22 cellular contexts compared by ENCODE assay signal in genomic region chr6:14703586-14703985, GRCh38.
DNase-seq lines count a peak whose midpoint lies in the region; ATAC-seq and TF ChIP-seq lines count a peak whose summit lies in the region.
"Had no signal": no experiment of that assay in that cellular context is flagged by ENCODE, and none has a peak within 500 bp of the region (broad histone marks: within the 10 kb centered on the region; RNA-seq: fewer than 3 reads in every experiment).

No MANE protein-coding gene starts in this region.

- no peak overlapping the region for H2AK9ac ChIP-seq in IMR-90 (replicated peaks; ENCODE audit: low read depth, low read length, poor library complexity)

- no peak for TF ChIP-seq RAD21 in IMR-90 (IDR thresholded peaks at IDR 0.05; ENCODE audit: low read length)

- POLR2A ChIA-PET in IMR-90 (lab: Charles Lee; ENCODE audit: unreplicated experiment): no interaction called here

- no peaks in the 10 kb centered on the region for H3K36me3 ChIP-seq in IMR-90 (ENCODE audit: control insufficient read depth, insufficient read depth, low read length)
- H3K36me3 ChIP-seq: right lobe of liver, SJCRH30, tibial artery had no signal

- H3K4me3 ChIP-seq in IMR-90 (ENCODE audit: insufficient read depth, low read depth, low read length) (no peak overlapping the region), fibroblast of pulmonary artery (replicated peaks; ENCODE audit: low read depth, low read length) (no peak overlapping the region)
- H3K4me3 ChIP-seq: right lobe of liver, SJCRH30, tibial artery had no signal

- no peak for TF ChIP-seq CTCF in IMR-90 (conservative IDR thresholded peaks at IDR 0.05; ENCODE audit: low read depth, low read length)
- no peak for TF ChIP-seq CTCF in fibroblast of pulmonary artery (IDR thresholded peaks at IDR 0.05; ENCODE audit: low read length, missing control alignments)

- in situ Hi-C loops in IMR-90 (cut with MboI; ENCODE audit: low sequenced_read_pairs): loop anchor here (10.0 kb wide), 1 partner anchor 489 kb away; no protein-coding TSS in a partner anchor

- no peak overlapping the region for H3K27ac ChIP-seq in IMR-90 (ENCODE audit: insufficient read depth, low read length)
- H3K27ac ChIP-seq: KMS-11, right lobe of liver, SJCRH30, tibial artery had no signal

- dilution Hi-C loops in IMR-90 (cut with HindIII; ENCODE audit: low sequenced_read_pairs, unreplicated experiment): no loop called here

- DNase-seq in IMR-90 (peak; percentile 82), astrocyte of the hippocampus (ENCODE audit: low read depth, low spot score) (peak; percentile 91), fibroblast of pulmonary artery (ENCODE audit: low read depth) (peak; percentile 49), stromal cell of bone marrow (ENCODE audit: low read depth) (peak; percentile 76), NCI-H446 treated with DMSO at 0.1 percent for 48 hours (lab: John Stamatoyannopoulos, UW) (no peak), HuH-7.5 (ENCODE audit: low spot score) (no peak)
- DNase-seq: activated B cell treated with CpG ODN at 0.5 μM for 24 hours; activated CD4-positive, alpha-beta memory T cell treated with anti-CD3 and anti-CD28 coated beads for 36 hours; activated naive CD4-positive, alpha-beta T cell treated with Interleukin-2 at 50 U/mL for 16 hours; head of caudate nucleus; NCI-H1105; NCI-H526 treated with DMSO at 0.1 percent for 48 hours; OCI-M1; right lobe of liver; stimulated activated CD4-positive, alpha-beta T cell treated with anti-CD3 and anti-CD28 coated beads, Interleukin-2, amount 100 ng/mL, for 24 hours; stimulated activated naive CD4-positive, alpha-beta T cell treated with Interleukin-2 at 50 U/mL for 16 hours; T-helper 2 cell; tibial artery had no signal

- no peak overlapping the region for H4K91ac ChIP-seq in IMR-90 (ENCODE audit: insufficient read depth, low read depth, low read length)

- no peaks in the 10 kb centered on the region for H3K27me3 ChIP-seq in IMR-90 (ENCODE audit: control insufficient read depth, insufficient read depth, low read length)
- H3K27me3 ChIP-seq: right lobe of liver, SJCRH30, tibial artery had no signal

- H2AFZ ChIP-seq in IMR-90 (replicated peaks; ENCODE audit: low read length, poor library complexity): no peak overlapping the region

- BruUV-seq in IMR-90 (replicated peaks; lab: Mats Ljungman, UMichigan): no TSS peak

- H2BK120ac ChIP-seq in IMR-90 (ENCODE audit: low read depth, low read length): peak overlapping the region; percentile 68; the same call in 1 of the 2 replicates

- no peaks in the 10 kb centered on the region for H4K20me1 ChIP-seq in IMR-90 (ENCODE audit: insufficient read depth, low read length)

- H2BK15ac ChIP-seq in IMR-90 (ENCODE audit: low read depth, low read length): peak overlapping the region; percentile 60; the same call in 1 of the 3 replicates

- H3K4me1 ChIP-seq in IMR-90 (ENCODE audit: control insufficient read depth, insufficient read depth, low read length): peaks cover 14% of the 10 kb centered on the region
- H3K4me1 ChIP-seq: SJCRH30 had no signal

- H3K9me1 ChIP-seq in IMR-90 (ENCODE audit: insufficient read depth, low read length): peaks cover 11% of the 10 kb centered on the region

- no peak overlapping the region for H3K23ac ChIP-seq in IMR-90 (ENCODE audit: low read depth, low read length)

- intact Hi-C loops in IMR-90 (cut with micrococcal nuclease): no loop called here

- no peak overlapping the region for H3K18ac ChIP-seq in IMR-90 (ENCODE audit: low read depth, low read length)

- H3K79me1 ChIP-seq in IMR-90 (ENCODE audit: low read depth in 1 of 2, low read length in 2 of 2): no peaks in the 10 kb centered on the region; a peak in 1 of 4 replicates

- peak overlapping the region in 1 of 2 experiments; percentile 1; a peak in 2 of 4 replicates for H4K8ac ChIP-seq in IMR-90 (ENCODE audit: low read depth in 2 of 2, low read length in 2 of 2)

- no peak overlapping the region for H3K9ac ChIP-seq in IMR-90 (ENCODE audit: low read depth, low read length)
- H3K9ac ChIP-seq: KMS-11 had no signal

- H3K9me3 ChIP-seq in IMR-90 (ENCODE audit: control insufficient read depth, insufficient read depth, low read length): 0 out of 2 replicates have a peak, but pooled peaks cover 2% of the 10 kb centered on the region
- H3K9me3 ChIP-seq: right lobe of liver, SJCRH30, tibial artery had no signal

- H3K56ac ChIP-seq in IMR-90 (ENCODE audit: extremely low read depth, insufficient read depth, low read length): no peak overlapping the region

- ATAC-seq in IMR-90 (ENCODE audit: low read depth) (no peak), HG03521 (IDR thresholded peaks at IDR 0.05; ENCODE audit: unreplicated experiment) (no peak)
- ATAC-seq: esophagus mucosa, right lobe of liver had no signal

- 0 out of 2 replicates have a peak overlapping the region, but pooled peaks have one; percentile 30 for H3K14ac ChIP-seq in IMR-90 (replicated peaks; ENCODE audit: low read depth, low read length)

- TF ChIP-seq POLR2A in IMR-90 (IDR thresholded peaks at IDR 0.05; ENCODE audit: low read depth, low read length): no peak

- no peak overlapping the region for H4K5ac ChIP-seq in IMR-90 (ENCODE audit: low read depth, low read length)

- H2BK5ac ChIP-seq in IMR-90 (ENCODE audit: low read depth, low read length, poor library complexity, severe bottlenecking): no peak overlapping the region

- 0 out of 2 replicates have a peak overlapping the region, but pooled peaks have one; percentile 4 for H2AK5ac ChIP-seq in IMR-90 (ENCODE audit: low read depth, low read length)

- 93% methylated on average over 4 of the region's 5 CpGs; no CpG with 5 or more reads in 1 of the 2 experiments for WGBS in IMR-90 (ENCODE audit: extremely low coverage in 2 of 2, insufficient read length in 1 of 2), 2 experiments

- no peak overlapping the region for H3K4me2 ChIP-seq in IMR-90 (ENCODE audit: low read depth, low read length)
- H3K4me2 ChIP-seq: KMS-11 had no signal

- CTCF ChIA-PET in IMR-90 (lab: Yijun Ruan, JAX): no interaction called here

- H3K4ac ChIP-seq in IMR-90 (ENCODE audit: low read depth, low read length): 0 out of 2 replicates have a peak overlapping the region, but pooled peaks have one; percentile 49

- H2BK20ac ChIP-seq in IMR-90 (ENCODE audit: low read depth, low read length): 0 out of 2 replicates have a peak overlapping the region, but pooled peaks have one; percentile 15

TF ChIP-seq in IMR-90, 13 proteins besides CTCF, POLR2A, EP300 and RAD21:
- TF ChIP-seq MAFK (IDR thresholded peaks at IDR 0.05; ENCODE audit: low read depth, low read length): no peak
- TF ChIP-seq USF2 (IDR thresholded peaks at IDR 0.05; ENCODE audit: low read depth, low read length): no peak
- TF ChIP-seq BHLHE40 (IDR thresholded peaks at IDR 0.05; ENCODE audit: low read depth, low read length): no peak
- no peak for TF ChIP-seq RFX5 (IDR thresholded peaks at IDR 0.05; ENCODE audit: low read depth, low read length)
- TF ChIP-seq MXI1 (IDR thresholded peaks at IDR 0.05; ENCODE audit: borderline replicate concordance, low read depth, low read length): no peak
- no peak for TF ChIP-seq CEBPB (IDR thresholded peaks at IDR 0.05; ENCODE audit: low read depth, low read length)
- no peak for TF ChIP-seq RCOR1 (IDR thresholded peaks at IDR 0.05; ENCODE audit: insufficient replicate concordance, low read length)
- no peak for TF ChIP-seq FOS (IDR thresholded peaks at IDR 0.05; ENCODE audit: low read depth, low read length)
- TF ChIP-seq, protein P1, sequence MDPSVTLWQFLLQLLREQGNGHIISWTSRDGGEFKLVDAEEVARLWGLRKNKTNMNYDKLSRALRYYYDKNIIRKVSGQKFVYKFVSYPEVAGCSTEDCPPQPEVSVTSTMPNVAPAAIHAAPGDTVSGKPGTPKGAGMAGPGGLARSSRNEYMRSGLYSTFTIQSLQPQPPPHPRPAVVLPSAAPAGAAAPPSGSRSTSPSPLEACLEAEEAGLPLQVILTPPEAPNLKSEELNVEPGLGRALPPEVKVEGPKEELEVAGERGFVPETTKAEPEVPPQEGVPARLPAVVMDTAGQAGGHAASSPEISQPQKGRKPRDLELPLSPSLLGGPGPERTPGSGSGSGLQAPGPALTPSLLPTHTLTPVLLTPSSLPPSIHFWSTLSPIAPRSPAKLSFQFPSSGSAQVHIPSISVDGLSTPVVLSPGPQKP (IDR thresholded peaks at IDR 0.05; ENCODE audit: borderline replicate concordance, low read depth, low read length): no peak
- TF ChIP-seq SMC3 (IDR thresholded peaks at IDR 0.05; ENCODE audit: low read depth, low read length): no peak

Comparison
In these comparisons a context has a peak if more than half of its experiments do, and no peak if none do; other contexts are left out.
1. DNase-seq: peak in IMR-90 (single experiment), astrocyte of the hippocampus (single experiment), fibroblast of pulmonary artery (single experiment) and stromal cell of bone marrow (single experiment); none in NCI-H446 treated with DMSO at 0.1 percent for 48 hours (single experiment) and HuH-7.5 (single experiment).